9 cellular contexts compared by ENCODE assay signal in genomic region chr11:12182650-12183511, GRCh38.
DNase-seq lines count a peak whose midpoint lies in the region; ATAC-seq and TF ChIP-seq lines count a peak whose summit lies in the region.
"Had no signal": no experiment of that assay in that cellular context is flagged by ENCODE, and none has a peak within 500 bp of the region (broad histone marks: within the 10 kb centered on the region; RNA-seq: fewer than 3 reads in every experiment).

No MANE protein-coding gene starts in this region.

- H3K27me3 ChIP-seq in left ventricle myocardium inferior (ENCODE audit: low read depth) (no peaks in the 10 kb centered on the region), thoracic aorta (replicated peaks; ENCODE audit: insufficient read depth) (no peaks in the 10 kb centered on the region)

- H3K4me3 ChIP-seq in left ventricle myocardium inferior (peak overlapping the region; percentile 3), thoracic aorta (peak overlapping the region; percentile 39)

- ATAC-seq in thoracic aorta (ENCODE audit: insufficient number of reproducible peaks, low FRiP score, low read depth), result no peak
- no peak for ATAC-seq in GM18909 (IDR thresholded peaks at IDR 0.05; ENCODE audit: poor library complexity, unreplicated experiment)
- no peak for ATAC-seq in effector memory CD8-positive, alpha-beta T cell (replicated peaks)

- H3K9me3 ChIP-seq in left ventricle myocardium inferior (replicated peaks) (no peaks in the 10 kb centered on the region), thoracic aorta (no peaks in the 10 kb centered on the region)

- H3K9me3 Mint-ChIP-seq in effector memory CD8-positive, alpha-beta T cell, result no peaks in the 10 kb centered on the region

- TF ChIP-seq CTCF in left ventricle myocardium inferior (IDR thresholded peaks at IDR 0.05; ENCODE audit: borderline replicate concordance) (no peak), thoracic aorta (IDR thresholded peaks at IDR 0.05) (no peak)

- H3K27ac Mint-ChIP-seq in effector memory CD8-positive, alpha-beta T cell, result no peak overlapping the region

- H3K36me3 Mint-ChIP-seq in effector memory CD8-positive, alpha-beta T cell (ENCODE audit: insufficient read depth), result no peaks in the 10 kb centered on the region

- intact Hi-C loops in left ventricle myocardium inferior (cut with micrococcal nuclease), result no loop called here

- H3K27me3 Mint-ChIP-seq in effector memory CD8-positive, alpha-beta T cell, result no peaks in the 10 kb centered on the region

- DNase-seq in NCI-H1417 (lab: John Stamatoyannopoulos, UW), result peak in 2 of 3 experiments; percentile 27 to 48
- no peak for DNase-seq in NCI-H1417 treated with DMSO at 0.1 percent for 48 hours (lab: John Stamatoyannopoulos, UW)
- peak; percentile 41 for DNase-seq in UCSD-AML1 (lab: John Stamatoyannopoulos, UW; ENCODE audit: unreplicated experiment)
- DNase-seq in left ventricle myocardium inferior, result peak; percentile 61
- no peak for DNase-seq in thoracic aorta (ENCODE audit: low spot score)
- DNase-seq in effector memory CD8-positive, alpha-beta T cell, result no peak
- DNase-seq in NCI-H187 (lab: John Stamatoyannopoulos, UW), result no peak
- DNase-seq: AML-193 had no signal

- no peak overlapping the region for H3K4me3 Mint-ChIP-seq in effector memory CD8-positive, alpha-beta T cell

- H3K4me1 ChIP-seq in left ventricle myocardium inferior (peaks cover 95% of the 10 kb centered on the region), thoracic aorta (ENCODE audit: control insufficient read depth in 1 of 2, low read depth in 2 of 2) (peaks cover 58 to 96% of the 10 kb centered on the region in 2 donors)

- H3K4me1 Mint-ChIP-seq in effector memory CD8-positive, alpha-beta T cell (ENCODE audit: low read depth in 2 of 2), result peaks cover 10 to 22% of the 10 kb centered on the region in 2 donors

- H3K27ac ChIP-seq in left ventricle myocardium inferior (replicated peaks), result peak overlapping the region; percentile 86
- H3K27ac ChIP-seq in thoracic aorta, result peak overlapping the region; percentile 81 to 86

- no peaks in the 10 kb centered on the region for H3K36me3 ChIP-seq in left ventricle myocardium inferior
- H3K36me3 ChIP-seq in thoracic aorta, result peaks cover 12% of the 10 kb centered on the region

Comparison
In these comparisons a context has a peak if more than half of its experiments do, and no peak if none do; other contexts are left out.
1. DNase-seq: peak in NCI-H1417 (2 of 3), UCSD-AML1 (single experiment) and left ventricle myocardium inferior (single experiment); none in NCI-H1417 treated with DMSO at 0.1 percent for 48 hours (single experiment), thoracic aorta (single experiment), effector memory CD8-positive, alpha-beta T cell (0 of 3) and NCI-H187 (0 of 2).